ENCODE assay signal across 1 cellular context in the genomic region with DNA sequence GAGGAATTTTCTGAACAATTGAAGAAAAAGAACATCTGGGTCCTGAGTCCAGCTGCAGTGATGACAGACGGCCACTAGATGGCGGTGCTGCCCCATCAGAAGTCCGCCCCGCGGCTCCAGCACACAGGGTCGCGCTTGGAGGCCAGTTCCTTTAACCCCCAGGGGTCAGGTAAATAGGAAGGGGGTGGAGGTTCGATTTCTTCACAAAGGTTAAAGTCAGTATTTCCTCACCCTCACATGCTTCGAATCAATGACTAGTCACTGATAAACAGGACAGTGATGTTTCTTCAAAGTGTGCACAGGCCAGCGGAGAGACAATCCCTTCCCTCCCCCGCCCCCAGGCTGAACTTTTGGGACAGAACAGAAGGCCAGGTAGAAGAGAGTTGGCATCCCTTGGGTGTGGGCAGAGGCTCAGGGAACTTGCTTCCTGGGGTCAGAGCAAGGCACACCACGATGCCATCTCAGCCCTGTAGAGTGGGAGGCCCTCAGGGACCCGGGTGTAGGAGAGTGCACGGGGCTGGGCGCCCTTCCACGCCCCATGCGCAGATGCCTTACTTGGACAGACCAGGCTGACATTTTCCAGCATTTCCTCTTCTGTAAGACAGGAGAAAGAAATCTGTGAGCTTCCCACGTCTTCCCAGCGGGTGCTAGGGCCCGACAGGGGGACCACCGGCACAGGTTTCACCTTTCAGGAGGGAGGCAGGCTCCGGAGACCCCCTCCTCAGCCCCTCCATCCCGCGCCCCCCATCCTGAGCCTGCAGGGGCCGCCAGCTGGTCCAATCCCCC.
TF ChIP-seq lines count a peak whose summit lies in the region.

No MANE protein-coding gene starts in this region.

TF ChIP-seq in HepG2, 621 proteins besides CTCF, POLR2A, EP300 and RAD21 (continued from another document and continues in another):
- TF ChIP-seq, protein P1, sequence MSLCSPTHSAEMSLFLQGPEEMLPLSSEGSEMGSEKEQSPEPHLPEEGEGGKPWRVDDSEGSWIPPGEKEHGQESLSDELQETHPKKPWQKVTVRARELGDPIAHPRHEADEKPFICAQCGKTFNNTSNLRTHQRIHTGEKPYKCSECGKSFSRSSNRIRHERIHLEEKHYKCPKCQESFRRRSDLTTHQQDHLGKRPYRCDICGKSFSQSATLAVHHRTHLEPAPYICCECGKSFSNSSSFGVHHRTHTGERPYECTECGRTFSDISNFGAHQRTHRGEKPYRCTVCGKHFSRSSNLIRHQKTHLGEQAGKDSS (CRISPR knock-in tag; IDR thresholded peaks at IDR 0.05; ENCODE audit: borderline replicate concordance, low read depth) = peak; percentile 83
- TF ChIP-seq, protein P2, sequence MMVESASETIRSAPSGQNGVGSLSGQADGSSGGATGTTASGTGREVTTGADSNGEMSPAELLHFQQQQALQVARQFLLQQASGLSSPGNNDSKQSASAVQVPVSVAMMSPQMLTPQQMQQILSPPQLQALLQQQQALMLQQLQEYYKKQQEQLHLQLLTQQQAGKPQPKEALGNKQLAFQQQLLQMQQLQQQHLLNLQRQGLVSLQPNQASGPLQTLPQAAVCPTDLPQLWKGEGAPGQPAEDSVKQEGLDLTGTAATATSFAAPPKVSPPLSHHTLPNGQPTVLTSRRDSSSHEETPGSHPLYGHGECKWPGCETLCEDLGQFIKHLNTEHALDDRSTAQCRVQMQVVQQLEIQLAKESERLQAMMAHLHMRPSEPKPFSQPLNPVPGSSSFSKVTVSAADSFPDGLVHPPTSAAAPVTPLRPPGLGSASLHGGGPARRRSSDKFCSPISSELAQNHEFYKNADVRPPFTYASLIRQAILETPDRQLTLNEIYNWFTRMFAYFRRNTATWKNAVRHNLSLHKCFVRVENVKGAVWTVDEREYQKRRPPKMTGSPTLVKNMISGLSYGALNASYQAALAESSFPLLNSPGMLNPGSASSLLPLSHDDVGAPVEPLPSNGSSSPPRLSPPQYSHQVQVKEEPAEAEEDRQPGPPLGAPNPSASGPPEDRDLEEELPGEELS (CRISPR knock-in tag; IDR thresholded peaks at IDR 0.05) = peak; percentile 97
- peak; percentile 93 for TF ChIP-seq MAZ (IDR thresholded peaks at IDR 0.05; ENCODE audit: borderline replicate concordance, low read depth, low read length)
- TF ChIP-seq MAZ (CRISPR knock-in tag; IDR thresholded peaks at IDR 0.05; ENCODE audit: low read depth) = peak; percentile 87; the same call in 1 of the 2 replicates
- TF ChIP-seq ZMYM3 (CRISPR knock-in tag; IDR thresholded peaks at IDR 0.05) = peak; percentile 67
- TF ChIP-seq ZNF20 (CRISPR knock-in tag; IDR thresholded peaks at IDR 0.05) = no peak
- TF ChIP-seq, protein P3, sequence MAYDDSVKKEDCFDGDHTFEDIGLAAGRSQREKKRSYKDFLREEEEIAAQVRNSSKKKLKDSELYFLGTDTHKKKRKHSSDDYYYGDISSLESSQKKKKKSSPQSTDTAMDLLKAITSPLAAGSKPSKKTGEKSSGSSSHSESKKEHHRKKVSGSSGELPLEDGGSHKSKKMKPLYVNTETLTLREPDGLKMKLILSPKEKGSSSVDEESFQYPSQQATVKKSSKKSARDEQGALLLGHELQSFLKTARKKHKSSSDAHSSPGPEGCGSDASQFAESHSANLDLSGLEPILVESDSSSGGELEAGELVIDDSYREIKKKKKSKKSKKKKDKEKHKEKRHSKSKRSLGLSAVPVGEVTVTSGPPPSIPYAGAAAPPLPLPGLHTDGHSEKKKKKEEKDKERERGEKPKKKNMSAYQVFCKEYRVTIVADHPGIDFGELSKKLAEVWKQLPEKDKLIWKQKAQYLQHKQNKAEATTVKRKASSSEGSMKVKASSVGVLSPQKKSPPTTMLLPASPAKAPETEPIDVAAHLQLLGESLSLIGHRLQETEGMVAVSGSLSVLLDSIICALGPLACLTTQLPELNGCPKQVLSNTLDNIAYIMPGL (CRISPR knock-in tag; IDR thresholded peaks at IDR 0.05; ENCODE audit: borderline replicate concordance in 1 of 2, low read depth in 1 of 2) = peak; percentile 93 to 97
- peak; percentile 90 for TF ChIP-seq STAG1 (CRISPR knock-in tag; IDR thresholded peaks at IDR 0.05)
- no peak for TF ChIP-seq ZNF282 (IDR thresholded peaks at IDR 0.05; ENCODE audit: partially characterized antibody)
- TF ChIP-seq, protein P4, sequence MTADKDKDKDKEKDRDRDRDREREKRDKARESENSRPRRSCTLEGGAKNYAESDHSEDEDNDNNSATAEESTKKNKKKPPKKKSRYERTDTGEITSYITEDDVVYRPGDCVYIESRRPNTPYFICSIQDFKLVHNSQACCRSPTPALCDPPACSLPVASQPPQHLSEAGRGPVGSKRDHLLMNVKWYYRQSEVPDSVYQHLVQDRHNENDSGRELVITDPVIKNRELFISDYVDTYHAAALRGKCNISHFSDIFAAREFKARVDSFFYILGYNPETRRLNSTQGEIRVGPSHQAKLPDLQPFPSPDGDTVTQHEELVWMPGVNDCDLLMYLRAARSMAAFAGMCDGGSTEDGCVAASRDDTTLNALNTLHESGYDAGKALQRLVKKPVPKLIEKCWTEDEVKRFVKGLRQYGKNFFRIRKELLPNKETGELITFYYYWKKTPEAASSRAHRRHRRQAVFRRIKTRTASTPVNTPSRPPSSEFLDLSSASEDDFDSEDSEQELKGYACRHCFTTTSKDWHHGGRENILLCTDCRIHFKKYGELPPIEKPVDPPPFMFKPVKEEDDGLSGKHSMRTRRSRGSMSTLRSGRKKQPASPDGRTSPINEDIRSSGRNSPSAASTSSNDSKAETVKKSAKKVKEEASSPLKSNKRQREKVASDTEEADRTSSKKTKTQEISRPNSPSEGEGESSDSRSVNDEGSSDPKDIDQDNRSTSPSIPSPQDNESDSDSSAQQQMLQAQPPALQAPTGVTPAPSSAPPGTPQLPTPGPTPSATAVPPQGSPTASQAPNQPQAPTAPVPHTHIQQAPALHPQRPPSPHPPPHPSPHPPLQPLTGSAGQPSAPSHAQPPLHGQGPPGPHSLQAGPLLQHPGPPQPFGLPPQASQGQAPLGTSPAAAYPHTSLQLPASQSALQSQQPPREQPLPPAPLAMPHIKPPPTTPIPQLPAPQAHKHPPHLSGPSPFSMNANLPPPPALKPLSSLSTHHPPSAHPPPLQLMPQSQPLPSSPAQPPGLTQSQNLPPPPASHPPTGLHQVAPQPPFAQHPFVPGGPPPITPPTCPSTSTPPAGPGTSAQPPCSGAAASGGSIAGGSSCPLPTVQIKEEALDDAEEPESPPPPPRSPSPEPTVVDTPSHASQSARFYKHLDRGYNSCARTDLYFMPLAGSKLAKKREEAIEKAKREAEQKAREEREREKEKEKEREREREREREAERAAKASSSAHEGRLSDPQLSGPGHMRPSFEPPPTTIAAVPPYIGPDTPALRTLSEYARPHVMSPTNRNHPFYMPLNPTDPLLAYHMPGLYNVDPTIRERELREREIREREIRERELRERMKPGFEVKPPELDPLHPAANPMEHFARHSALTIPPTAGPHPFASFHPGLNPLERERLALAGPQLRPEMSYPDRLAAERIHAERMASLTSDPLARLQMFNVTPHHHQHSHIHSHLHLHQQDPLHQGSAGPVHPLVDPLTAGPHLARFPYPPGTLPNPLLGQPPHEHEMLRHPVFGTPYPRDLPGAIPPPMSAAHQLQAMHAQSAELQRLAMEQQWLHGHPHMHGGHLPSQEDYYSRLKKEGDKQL (CRISPR knock-in tag; IDR thresholded peaks at IDR 0.05; ENCODE audit: low read depth) = peak; percentile 97
- TF ChIP-seq ATF1 (CRISPR knock-in tag; IDR thresholded peaks at IDR 0.05) = peak; percentile 25; the same call in 1 of the 2 replicates
- no peak; the same call in 1 of the 2 replicates for TF ChIP-seq SAFB2 (CRISPR knock-in tag; IDR thresholded peaks at IDR 0.05; ENCODE audit: borderline replicate concordance, low read depth)
- TF ChIP-seq HNRNPH1 (optimal IDR thresholded peaks at IDR 0.05; ENCODE audit: low read depth, low read length) = peak; percentile 93
- TF ChIP-seq HES4 (CRISPR knock-in tag; IDR thresholded peaks at IDR 0.05; ENCODE audit: borderline replicate concordance) = no peak
- TF ChIP-seq EHMT2 (IDR thresholded peaks at IDR 0.05; ENCODE audit: borderline replicate concordance, low read depth, low read length) = no peak
- TF ChIP-seq, protein P5, sequence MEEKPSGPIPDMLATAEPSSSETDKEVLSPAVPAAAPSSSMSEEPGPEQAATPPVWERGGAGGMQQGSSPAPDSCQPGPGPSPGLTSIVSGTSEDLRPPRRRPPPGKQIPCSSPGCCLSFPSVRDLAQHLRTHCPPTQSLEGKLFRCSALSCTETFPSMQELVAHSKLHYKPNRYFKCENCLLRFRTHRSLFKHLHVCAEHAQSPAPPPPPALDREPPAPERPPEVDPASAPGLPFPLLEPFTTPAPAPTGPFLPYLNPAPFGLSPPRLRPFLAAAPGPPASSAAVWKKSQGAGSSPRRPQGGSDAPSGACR (CRISPR knock-in tag; IDR thresholded peaks at IDR 0.05) = peak; percentile 90; the same call in 1 of the 2 replicates
- peak; percentile 94 for TF ChIP-seq ARNTL (CRISPR knock-in tag; IDR thresholded peaks at IDR 0.05)
- peak; percentile 19; the same call in 1 of the 2 replicates for TF ChIP-seq ZBTB21 (CRISPR knock-in tag; IDR thresholded peaks at IDR 0.05)
- TF ChIP-seq ZNF121 (CRISPR knock-in tag; IDR thresholded peaks at IDR 0.05) = peak; percentile 94
- peak; percentile 100 for TF ChIP-seq NR2F6 (IDR thresholded peaks at IDR 0.05)
- peak; percentile 100 for TF ChIP-seq NR2F6 (CRISPR knock-in tag; IDR thresholded peaks at IDR 0.05)
- TF ChIP-seq HMG20A (CRISPR knock-in tag; IDR thresholded peaks at IDR 0.05; ENCODE audit: borderline replicate concordance) = peak; percentile 99
- TF ChIP-seq ZNF451 (CRISPR knock-in tag; IDR thresholded peaks at IDR 0.05) = peak; percentile 74; the same call in 1 of the 2 replicates
- TF ChIP-seq HOXD1 (CRISPR knock-in tag; IDR thresholded peaks at IDR 0.05) = peak; percentile 81; the same call in 1 of the 2 replicates
- peak; percentile 86 for TF ChIP-seq ZSCAN25 (CRISPR knock-in tag; IDR thresholded peaks at IDR 0.05)
- peak; percentile 78; the same call in 1 of the 2 replicates for TF ChIP-seq NR1H2 (CRISPR knock-in tag; IDR thresholded peaks at IDR 0.05; ENCODE audit: borderline replicate concordance, low read depth)
- TF ChIP-seq, protein P6, sequence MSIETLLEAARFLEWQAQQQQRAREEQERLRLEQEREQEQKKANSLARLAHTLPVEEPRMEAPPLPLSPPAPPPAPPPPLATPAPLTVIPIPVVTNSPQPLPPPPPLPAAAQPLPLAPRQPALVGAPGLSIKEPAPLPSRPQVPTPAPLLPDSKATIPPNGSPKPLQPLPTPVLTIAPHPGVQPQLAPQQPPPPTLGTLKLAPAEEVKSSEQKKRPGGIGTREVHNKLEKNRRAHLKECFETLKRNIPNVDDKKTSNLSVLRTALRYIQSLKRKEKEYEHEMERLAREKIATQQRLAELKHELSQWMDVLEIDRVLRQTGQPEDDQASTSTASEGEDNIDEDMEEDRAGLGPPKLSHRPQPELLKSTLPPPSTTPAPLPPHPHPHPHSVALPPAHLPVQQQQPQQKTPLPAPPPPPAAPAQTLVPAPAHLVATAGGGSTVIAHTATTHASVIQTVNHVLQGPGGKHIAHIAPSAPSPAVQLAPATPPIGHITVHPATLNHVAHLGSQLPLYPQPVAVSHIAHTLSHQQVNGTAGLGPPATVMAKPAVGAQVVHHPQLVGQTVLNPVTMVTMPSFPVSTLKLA (IDR thresholded peaks at IDR 0.05) = peak; percentile 79
- TF ChIP-seq, protein P7, sequence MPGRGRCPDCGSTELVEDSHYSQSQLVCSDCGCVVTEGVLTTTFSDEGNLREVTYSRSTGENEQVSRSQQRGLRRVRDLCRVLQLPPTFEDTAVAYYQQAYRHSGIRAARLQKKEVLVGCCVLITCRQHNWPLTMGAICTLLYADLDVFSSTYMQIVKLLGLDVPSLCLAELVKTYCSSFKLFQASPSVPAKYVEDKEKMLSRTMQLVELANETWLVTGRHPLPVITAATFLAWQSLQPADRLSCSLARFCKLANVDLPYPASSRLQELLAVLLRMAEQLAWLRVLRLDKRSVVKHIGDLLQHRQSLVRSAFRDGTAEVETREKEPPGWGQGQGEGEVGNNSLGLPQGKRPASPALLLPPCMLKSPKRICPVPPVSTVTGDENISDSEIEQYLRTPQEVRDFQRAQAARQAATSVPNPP (CRISPR knock-in tag; IDR thresholded peaks at IDR 0.05) = peak; percentile 89; the same call in 1 of the 2 replicates
- TF ChIP-seq ZFP36 (IDR thresholded peaks at IDR 0.05; ENCODE audit: borderline replicate concordance, low read depth, low read length, partially characterized antibody) = peak; percentile 73
- peak; percentile 35; the same call in 1 of the 2 replicates for TF ChIP-seq CREB1 (IDR thresholded peaks at IDR 0.05)
- TF ChIP-seq CREB1 (CRISPR knock-in tag; IDR thresholded peaks at IDR 0.05) = peak; percentile 86
- TF ChIP-seq, protein P8, sequence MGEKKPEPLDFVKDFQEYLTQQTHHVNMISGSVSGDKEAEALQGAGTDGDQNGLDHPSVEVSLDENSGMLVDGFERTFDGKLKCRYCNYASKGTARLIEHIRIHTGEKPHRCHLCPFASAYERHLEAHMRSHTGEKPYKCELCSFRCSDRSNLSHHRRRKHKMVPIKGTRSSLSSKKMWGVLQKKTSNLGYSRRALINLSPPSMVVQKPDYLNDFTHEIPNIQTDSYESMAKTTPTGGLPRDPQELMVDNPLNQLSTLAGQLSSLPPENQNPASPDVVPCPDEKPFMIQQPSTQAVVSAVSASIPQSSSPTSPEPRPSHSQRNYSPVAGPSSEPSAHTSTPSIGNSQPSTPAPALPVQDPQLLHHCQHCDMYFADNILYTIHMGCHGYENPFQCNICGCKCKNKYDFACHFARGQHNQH (CRISPR knock-in tag; IDR thresholded peaks at IDR 0.05) = peak; percentile 99
- no peak for TF ChIP-seq XBP1 (CRISPR knock-in tag; IDR thresholded peaks at IDR 0.05)
- TF ChIP-seq, protein P9, sequence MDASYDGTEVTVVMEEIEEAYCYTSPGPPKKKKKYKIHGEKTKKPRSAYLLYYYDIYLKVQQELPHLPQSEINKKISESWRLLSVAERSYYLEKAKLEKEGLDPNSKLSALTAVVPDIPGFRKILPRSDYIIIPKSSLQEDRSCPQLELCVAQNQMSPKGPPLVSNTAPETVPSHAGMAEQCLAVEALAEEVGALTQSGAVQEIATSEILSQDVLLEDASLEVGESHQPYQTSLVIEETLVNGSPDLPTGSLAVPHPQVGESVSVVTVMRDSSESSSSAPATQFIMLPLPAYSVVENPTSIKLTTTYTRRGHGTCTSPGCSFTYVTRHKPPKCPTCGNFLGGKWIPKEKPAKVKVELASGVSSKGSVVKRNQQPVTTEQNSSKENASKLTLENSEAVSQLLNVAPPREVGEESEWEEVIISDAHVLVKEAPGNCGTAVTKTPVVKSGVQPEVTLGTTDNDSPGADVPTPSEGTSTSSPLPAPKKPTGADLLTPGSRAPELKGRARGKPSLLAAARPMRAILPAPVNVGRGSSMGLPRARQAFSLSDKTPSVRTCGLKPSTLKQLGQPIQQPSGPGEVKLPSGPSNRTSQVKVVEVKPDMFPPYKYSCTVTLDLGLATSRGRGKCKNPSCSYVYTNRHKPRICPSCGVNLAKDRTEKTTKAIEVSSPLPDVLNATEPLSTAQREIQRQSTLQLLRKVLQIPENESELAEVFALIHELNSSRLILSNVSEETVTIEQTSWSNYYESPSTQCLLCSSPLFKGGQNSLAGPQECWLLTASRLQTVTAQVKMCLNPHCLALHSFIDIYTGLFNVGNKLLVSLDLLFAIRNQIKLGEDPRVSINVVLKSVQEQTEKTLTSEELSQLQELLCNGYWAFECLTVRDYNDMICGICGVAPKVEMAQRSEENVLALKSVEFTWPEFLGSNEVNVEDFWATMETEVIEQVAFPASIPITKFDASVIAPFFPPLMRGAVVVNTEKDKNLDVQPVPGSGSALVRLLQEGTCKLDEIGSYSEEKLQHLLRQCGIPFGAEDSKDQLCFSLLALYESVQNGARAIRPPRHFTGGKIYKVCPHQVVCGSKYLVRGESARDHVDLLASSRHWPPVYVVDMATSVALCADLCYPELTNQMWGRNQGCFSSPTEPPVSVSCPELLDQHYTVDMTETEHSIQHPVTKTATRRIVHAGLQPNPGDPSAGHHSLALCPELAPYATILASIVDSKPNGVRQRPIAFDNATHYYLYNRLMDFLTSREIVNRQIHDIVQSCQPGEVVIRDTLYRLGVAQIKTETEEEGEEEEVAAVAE (CRISPR knock-in tag; IDR thresholded peaks at IDR 0.05; ENCODE audit: borderline replicate concordance) = peak; percentile 87; the same call in 1 of the 2 replicates
- peak; percentile 91 for TF ChIP-seq ZNF317 (CRISPR knock-in tag; IDR thresholded peaks at IDR 0.05)
